Comparison of ENCODE assay signal across 8 cellular contexts in genomic region chr3:190521998-190522397, GRCh38.
"Had no signal": no experiment of that assay in that cellular context is flagged by ENCODE, and none has a peak within 500 bp of the region (broad histone marks: within the 10 kb centered on the region; RNA-seq: fewer than 3 reads in every experiment).

No MANE protein-coding gene starts in this region.

- H3K4me3 ChIP-seq: GM23338, K562 had no signal

- DNase-seq: H9, HCEC 1CT, HFFc6, KG1 had no signal

- H3K9me3 Mint-ChIP-seq: GM23338, H9, HFFc6 had no signal

- H3K27ac Mint-ChIP-seq: GM23338, H9, HFFc6 had no signal

- H3K4me3 Mint-ChIP-seq: GM23338, H9, HFFc6 had no signal

- ATAC-seq: GM23338, HepG2, K562 had no signal

- H3K27ac ChIP-seq: HL-60 had no signal
